3 cellular contexts compared by ENCODE assay signal in the genomic region with DNA sequence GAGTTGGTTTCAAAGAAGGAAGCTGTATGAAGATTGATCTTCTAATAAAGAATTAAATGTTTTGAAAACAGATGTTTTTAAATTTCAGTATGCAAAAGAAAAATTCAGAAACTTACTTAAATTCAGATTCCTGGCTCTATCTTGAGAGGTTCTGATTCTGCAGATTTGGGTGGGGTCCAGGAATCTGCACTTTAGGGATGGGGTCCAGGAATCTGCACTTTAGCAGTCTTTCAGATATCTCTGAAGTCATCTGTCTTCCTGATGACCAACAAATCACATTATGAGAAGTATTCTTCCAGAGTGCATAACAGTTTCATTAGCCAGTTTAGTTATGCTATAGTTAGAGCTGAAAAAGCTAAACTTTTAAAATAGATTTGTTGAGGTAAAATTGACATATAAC.
TF ChIP-seq lines count a peak whose summit lies in the region.

No MANE protein-coding gene starts in this region.

TF ChIP-seq in SK-N-SH treated with all-trans-retinoic acid at 6 μM for 48 hours, 23 proteins besides CTCF, POLR2A, EP300 and RAD21:
- TF ChIP-seq GLIS3 (CRISPR knock-in tag; IDR thresholded peaks at IDR 0.05) (no peak), TCF4 (CRISPR knock-in tag; IDR thresholded peaks at IDR 0.05; ENCODE audit: borderline replicate concordance) (no peak), ISL1 (CRISPR knock-in tag; IDR thresholded peaks at IDR 0.05) (peak; percentile 64)
- TF ChIP-seq, protein P1, sequence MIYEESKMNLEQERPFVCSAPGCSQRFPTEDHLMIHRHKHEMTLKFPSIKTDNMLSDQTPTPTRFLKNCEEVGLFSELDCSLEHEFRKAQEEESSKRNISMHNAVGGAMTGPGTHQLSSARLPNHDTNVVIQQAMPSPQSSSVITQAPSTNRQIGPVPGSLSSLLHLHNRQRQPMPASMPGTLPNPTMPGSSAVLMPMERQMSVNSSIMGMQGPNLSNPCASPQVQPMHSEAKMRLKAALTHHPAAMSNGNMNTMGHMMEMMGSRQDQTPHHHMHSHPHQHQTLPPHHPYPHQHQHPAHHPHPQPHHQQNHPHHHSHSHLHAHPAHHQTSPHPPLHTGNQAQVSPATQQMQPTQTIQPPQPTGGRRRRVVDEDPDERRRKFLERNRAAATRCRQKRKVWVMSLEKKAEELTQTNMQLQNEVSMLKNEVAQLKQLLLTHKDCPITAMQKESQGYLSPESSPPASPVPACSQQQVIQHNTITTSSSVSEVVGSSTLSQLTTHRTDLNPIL (CRISPR knock-in tag; IDR thresholded peaks at IDR 0.05; ENCODE audit: low read depth), result no peak

TF ChIP-seq in SK-N-SH, 30 proteins besides CTCF, POLR2A, EP300 and RAD21:
- TF ChIP-seq, protein P2, sequence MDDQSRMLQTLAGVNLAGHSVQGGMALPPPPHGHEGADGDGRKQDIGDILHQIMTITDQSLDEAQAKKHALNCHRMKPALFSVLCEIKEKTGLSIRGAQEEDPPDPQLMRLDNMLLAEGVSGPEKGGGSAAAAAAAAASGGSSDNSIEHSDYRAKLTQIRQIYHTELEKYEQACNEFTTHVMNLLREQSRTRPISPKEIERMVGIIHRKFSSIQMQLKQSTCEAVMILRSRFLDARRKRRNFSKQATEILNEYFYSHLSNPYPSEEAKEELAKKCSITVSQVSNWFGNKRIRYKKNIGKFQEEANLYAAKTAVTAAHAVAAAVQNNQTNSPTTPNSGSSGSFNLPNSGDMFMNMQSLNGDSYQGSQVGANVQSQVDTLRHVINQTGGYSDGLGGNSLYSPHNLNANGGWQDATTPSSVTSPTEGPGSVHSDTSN (IDR thresholded peaks at IDR 0.05), result no peak
- no peak for TF ChIP-seq SIN3A (IDR thresholded peaks at IDR 0.05; ENCODE audit: borderline replicate concordance, low read depth, low read length)

TF ChIP-seq in HepG2, 621 proteins besides CTCF, POLR2A, EP300 and RAD21:
- TF ChIP-seq SRSF1 (optimal IDR thresholded peaks at IDR 0.05; ENCODE audit: low read depth, low read length), result no peak
- TF ChIP-seq, protein P3, sequence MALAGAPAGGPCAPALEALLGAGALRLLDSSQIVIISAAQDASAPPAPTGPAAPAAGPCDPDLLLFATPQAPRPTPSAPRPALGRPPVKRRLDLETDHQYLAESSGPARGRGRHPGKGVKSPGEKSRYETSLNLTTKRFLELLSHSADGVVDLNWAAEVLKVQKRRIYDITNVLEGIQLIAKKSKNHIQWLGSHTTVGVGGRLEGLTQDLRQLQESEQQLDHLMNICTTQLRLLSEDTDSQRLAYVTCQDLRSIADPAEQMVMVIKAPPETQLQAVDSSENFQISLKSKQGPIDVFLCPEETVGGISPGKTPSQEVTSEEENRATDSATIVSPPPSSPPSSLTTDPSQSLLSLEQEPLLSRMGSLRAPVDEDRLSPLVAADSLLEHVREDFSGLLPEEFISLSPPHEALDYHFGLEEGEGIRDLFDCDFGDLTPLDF (CRISPR knock-in tag; IDR thresholded peaks at IDR 0.05), result no peak
- no peak for TF ChIP-seq ZNF777 (CRISPR knock-in tag; IDR thresholded peaks at IDR 0.05)
- TF ChIP-seq, protein P4, sequence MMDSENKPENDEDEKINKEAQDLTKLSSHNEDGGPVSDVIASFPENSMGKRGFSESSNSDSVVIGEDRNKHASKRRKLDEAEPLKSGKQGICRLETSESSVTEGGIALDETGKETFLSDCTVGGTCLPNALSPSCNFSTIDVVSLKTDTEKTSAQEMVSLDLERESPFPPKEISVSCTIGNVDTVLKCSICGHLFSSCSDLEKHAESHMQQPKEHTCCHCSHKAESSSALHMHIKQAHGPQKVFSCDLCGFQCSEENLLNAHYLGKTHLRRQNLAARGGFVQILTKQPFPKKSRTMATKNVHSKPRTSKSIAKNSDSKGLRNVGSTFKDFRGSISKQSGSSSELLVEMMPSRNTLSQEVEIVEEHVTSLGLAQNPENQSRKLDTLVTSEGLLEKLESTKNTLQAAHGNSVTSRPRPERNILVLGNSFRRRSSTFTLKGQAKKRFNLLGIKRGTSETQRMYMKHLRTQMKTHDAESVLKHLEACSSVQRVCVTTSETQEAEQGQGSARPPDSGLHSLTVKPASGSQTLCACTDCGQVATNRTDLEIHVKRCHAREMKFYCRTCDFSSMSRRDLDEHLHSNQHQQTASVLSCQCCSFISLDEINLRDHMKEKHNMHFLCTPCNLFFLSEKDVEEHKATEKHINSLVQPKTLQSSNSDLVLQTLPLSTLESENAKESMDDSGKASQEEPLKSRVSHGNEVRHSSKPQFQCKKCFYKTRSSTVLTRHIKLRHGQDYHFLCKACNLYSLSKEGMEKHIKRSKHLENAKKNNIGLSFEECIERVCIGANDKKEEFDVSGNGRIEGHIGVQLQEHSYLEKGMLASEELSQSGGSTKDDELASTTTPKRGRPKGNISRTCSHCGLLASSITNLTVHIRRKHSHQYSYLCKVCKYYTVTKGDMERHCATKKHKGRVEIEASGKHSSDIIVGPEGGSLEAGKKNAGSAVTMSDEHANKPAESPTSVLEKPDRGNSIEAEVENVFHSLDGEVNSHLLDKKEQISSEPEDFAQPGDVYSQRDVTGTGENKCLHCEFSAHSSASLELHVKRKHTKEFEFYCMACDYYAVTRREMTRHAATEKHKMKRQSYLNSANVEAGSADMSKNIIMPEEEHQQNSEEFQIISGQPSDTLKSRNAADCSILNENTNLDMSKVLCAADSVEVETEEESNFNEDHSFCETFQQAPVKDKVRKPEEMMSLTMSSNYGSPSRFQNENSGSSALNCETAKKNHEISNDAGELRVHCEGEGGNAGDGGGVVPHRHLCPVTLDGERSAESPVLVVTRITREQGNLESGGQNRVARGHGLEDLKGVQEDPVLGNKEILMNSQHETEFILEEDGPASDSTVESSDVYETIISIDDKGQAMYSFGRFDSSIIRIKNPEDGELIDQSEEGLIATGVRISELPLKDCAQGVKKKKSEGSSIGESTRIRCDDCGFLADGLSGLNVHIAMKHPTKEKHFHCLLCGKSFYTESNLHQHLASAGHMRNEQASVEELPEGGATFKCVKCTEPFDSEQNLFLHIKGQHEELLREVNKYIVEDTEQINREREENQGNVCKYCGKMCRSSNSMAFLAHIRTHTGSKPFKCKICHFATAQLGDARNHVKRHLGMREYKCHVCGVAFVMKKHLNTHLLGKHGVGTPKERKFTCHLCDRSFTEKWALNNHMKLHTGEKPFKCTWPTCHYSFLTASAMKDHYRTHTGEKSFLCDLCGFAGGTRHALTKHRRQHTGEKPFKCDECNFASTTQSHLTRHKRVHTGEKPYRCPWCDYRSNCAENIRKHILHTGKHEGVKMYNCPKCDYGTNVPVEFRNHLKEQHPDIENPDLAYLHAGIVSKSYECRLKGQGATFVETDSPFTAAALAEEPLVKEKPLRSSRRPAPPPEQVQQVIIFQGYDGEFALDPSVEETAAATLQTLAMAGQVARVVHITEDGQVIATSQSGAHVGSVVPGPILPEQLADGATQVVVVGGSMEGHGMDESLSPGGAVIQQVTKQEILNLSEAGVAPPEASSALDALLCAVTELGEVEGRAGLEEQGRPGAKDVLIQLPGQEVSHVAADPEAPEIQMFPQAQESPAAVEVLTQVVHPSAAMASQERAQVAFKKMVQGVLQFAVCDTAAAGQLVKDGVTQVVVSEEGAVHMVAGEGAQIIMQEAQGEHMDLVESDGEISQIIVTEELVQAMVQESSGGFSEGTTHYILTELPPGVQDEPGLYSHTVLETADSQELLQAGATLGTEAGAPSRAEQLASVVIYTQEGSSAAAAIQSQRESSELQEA (CRISPR knock-in tag; IDR thresholded peaks at IDR 0.05; ENCODE audit: not compliant biosample characterization), result no peak
- no peak for TF ChIP-seq LCORL (IDR thresholded peaks at IDR 0.05)
- no peak for TF ChIP-seq LCORL (CRISPR knock-in tag; IDR thresholded peaks at IDR 0.05)
- TF ChIP-seq, protein P5, sequence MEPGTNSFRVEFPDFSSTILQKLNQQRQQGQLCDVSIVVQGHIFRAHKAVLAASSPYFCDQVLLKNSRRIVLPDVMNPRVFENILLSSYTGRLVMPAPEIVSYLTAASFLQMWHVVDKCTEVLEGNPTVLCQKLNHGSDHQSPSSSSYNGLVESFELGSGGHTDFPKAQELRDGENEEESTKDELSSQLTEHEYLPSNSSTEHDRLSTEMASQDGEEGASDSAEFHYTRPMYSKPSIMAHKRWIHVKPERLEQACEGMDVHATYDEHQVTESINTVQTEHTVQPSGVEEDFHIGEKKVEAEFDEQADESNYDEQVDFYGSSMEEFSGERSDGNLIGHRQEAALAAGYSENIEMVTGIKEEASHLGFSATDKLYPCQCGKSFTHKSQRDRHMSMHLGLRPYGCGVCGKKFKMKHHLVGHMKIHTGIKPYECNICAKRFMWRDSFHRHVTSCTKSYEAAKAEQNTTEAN (CRISPR knock-in tag; conservative IDR thresholded peaks at IDR 0.05), result no peak
- TF ChIP-seq, protein P6, sequence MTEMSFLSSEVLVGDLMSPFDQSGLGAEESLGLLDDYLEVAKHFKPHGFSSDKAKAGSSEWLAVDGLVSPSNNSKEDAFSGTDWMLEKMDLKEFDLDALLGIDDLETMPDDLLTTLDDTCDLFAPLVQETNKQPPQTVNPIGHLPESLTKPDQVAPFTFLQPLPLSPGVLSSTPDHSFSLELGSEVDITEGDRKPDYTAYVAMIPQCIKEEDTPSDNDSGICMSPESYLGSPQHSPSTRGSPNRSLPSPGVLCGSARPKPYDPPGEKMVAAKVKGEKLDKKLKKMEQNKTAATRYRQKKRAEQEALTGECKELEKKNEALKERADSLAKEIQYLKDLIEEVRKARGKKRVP (CRISPR knock-in tag; IDR thresholded peaks at IDR 0.05), result no peak
- TF ChIP-seq, protein P7, sequence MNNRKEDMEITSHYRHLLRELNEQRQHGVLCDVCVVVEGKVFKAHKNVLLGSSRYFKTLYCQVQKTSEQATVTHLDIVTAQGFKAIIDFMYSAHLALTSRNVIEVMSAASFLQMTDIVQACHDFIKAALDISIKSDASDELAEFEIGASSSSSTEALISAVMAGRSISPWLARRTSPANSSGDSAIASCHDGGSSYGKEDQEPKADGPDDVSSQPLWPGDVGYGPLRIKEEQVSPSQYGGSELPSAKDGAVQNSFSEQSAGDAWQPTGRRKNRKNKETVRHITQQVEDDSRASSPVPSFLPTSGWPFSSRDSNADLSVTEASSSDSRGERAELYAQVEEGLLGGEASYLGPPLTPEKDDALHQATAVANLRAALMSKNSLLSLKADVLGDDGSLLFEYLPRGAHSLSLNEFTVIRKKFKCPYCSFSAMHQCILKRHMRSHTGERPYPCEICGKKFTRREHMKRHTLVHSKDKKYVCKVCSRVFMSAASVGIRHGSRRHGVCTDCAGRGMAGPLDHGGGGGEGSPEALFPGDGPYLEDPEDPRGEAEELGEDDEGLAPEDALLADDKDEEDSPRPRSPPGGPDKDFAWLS (CRISPR knock-in tag; IDR thresholded peaks at IDR 0.05; ENCODE audit: borderline replicate concordance), result no peak
- TF ChIP-seq ZNF138 (CRISPR knock-in tag; IDR thresholded peaks at IDR 0.05; ENCODE audit: low read depth), result no peak
- TF ChIP-seq ZBTB7B (CRISPR knock-in tag; IDR thresholded peaks at IDR 0.05), result no peak
- TF ChIP-seq, protein P8, sequence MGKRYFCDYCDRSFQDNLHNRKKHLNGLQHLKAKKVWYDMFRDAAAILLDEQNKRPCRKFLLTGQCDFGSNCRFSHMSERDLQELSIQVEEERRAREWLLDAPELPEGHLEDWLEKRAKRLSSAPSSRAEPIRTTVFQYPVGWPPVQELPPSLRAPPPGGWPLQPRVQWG (CRISPR knock-in tag; IDR thresholded peaks at IDR 0.05; ENCODE audit: borderline replicate concordance, low read depth), result no peak
- TF ChIP-seq TBP (CRISPR knock-in tag; IDR thresholded peaks at IDR 0.05), result no peak
- TF ChIP-seq TAF1 (CRISPR knock-in tag; IDR thresholded peaks at IDR 0.05), result no peak
- no peak for TF ChIP-seq ZFP62 (CRISPR knock-in tag; IDR thresholded peaks at IDR 0.05)
- TF ChIP-seq ZNF616 (CRISPR knock-in tag; IDR thresholded peaks at IDR 0.05; ENCODE audit: low read depth), result no peak
- TF ChIP-seq SOX6 (IDR thresholded peaks at IDR 0.05), result no peak
- no peak for TF ChIP-seq SOX6 (CRISPR knock-in tag; IDR thresholded peaks at IDR 0.05)
- TF ChIP-seq ZNF724P (CRISPR knock-in tag; IDR thresholded peaks at IDR 0.05; ENCODE audit: borderline replicate concordance), result no peak
